8 cellular contexts compared by ENCODE assay signal in the genomic region with DNA sequence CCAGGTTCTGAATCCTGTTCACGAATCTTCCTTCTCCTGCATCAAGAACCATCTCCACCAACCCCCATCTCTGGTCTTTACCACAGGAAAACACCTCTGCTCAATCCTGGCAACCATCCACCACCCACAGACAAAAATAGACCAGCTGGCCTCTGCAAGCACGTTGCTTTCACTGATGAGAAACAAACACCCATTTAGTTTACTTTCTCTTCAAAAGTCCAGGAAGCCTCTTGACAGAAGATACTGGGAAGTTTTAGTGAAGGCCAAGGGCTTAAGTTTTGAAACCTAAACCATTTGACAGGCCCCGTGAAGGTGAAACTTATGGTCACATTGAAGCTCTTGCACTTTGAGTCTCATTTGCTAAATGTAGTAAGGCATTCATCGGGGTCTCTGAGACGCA.
DNase-seq lines count a peak whose midpoint lies in the region; ATAC-seq and TF ChIP-seq lines count a peak whose summit lies in the region.

No MANE protein-coding gene starts in this region.

- no peak overlapping the region for H4K91ac ChIP-seq in mesenchymal stem cell (ENCODE audit: low read length)

- no peak overlapping the region for H4K8ac ChIP-seq in mesenchymal stem cell (ENCODE audit: low read length)

- H2BK5ac ChIP-seq in mesenchymal stem cell (ENCODE audit: low read depth, low read length, poor library complexity, severe bottlenecking), result no peak overlapping the region

- no peak overlapping the region for H2AFZ ChIP-seq in mesenchymal stem cell (ENCODE audit: low read depth, low read length)

- no peaks in the 10 kb centered on the region for H3K9me3 Mint-ChIP-seq in activated T-helper 2 cell treated with anti-CD3 and anti-CD28 coated beads, Interferon-gamma antibody, Interleukin-2, Interleukin-4, amounts not matched to agents 10 μg/mL and 5 μg/mL and 100 μg/mL, durations not matched to agents 14 hours and 24 hours and 36 hours

- no peaks in the 10 kb centered on the region for H3K79me1 ChIP-seq in mesenchymal stem cell (replicated peaks; ENCODE audit: low read length, poor library complexity, severe bottlenecking)

- H3K36me3 ChIP-seq in mesenchymal stem cell (ENCODE audit: control insufficient read depth in 1 of 2, insufficient read depth in 2 of 2, low read depth in 1 of 2, low read length in 2 of 2), result no peaks in the 10 kb centered on the region

- no peak overlapping the region for H2BK15ac ChIP-seq in mesenchymal stem cell (ENCODE audit: low read depth, poor library complexity, severe bottlenecking)

- no peaks in the 10 kb centered on the region for H3K9me3 ChIP-seq in mesenchymal stem cell (ENCODE audit: control insufficient read depth, low read length)

- 86% methylated on average over 4 of the region's 5 CpGs for WGBS in mesenchymal stem cell

- peak overlapping the region; percentile 7 for H3K27ac Mint-ChIP-seq in activated T-helper 2 cell treated with anti-CD3 and anti-CD28 coated beads, Interferon-gamma antibody, Interleukin-2, Interleukin-4, amounts not matched to agents 10 μg/mL and 5 μg/mL and 100 μg/mL, durations not matched to agents 14 hours and 24 hours and 36 hours

- H3K27me3 Mint-ChIP-seq in activated T-helper 2 cell treated with anti-CD3 and anti-CD28 coated beads, Interferon-gamma antibody, Interleukin-2, Interleukin-4, amounts not matched to agents 10 μg/mL and 5 μg/mL and 100 μg/mL, durations not matched to agents 14 hours and 24 hours and 36 hours (ENCODE audit: low read depth), result no peaks in the 10 kb centered on the region

- H3K4me2 ChIP-seq in mesenchymal stem cell (ENCODE audit: low read length, poor library complexity, severe bottlenecking), result no peak overlapping the region

- no peak overlapping the region for H2AK5ac ChIP-seq in mesenchymal stem cell (ENCODE audit: low read length, severe bottlenecking)

- H3K9ac ChIP-seq in mesenchymal stem cell (ENCODE audit: low read length), result no peak overlapping the region

- H3K4me3 ChIP-seq in AG09309 (ENCODE audit: control insufficient read depth, low read depth, low read length) (no peak overlapping the region), mesenchymal stem cell (ENCODE audit: insufficient read depth in 1 of 2, low read depth in 1 of 2, low read length in 2 of 2) (no peak overlapping the region)

- H3K4me1 Mint-ChIP-seq in activated T-helper 2 cell treated with anti-CD3 and anti-CD28 coated beads, Interferon-gamma antibody, Interleukin-2, Interleukin-4, amounts not matched to agents 10 μg/mL and 5 μg/mL and 100 μg/mL, durations not matched to agents 14 hours and 24 hours and 36 hours (ENCODE audit: low read depth), result peaks cover 27% of the 10 kb centered on the region

- no peak overlapping the region for H3K23ac ChIP-seq in mesenchymal stem cell (ENCODE audit: low read length in 2 of 2)

- H3K4ac ChIP-seq in mesenchymal stem cell (ENCODE audit: low read depth in 1 of 2, low read length in 2 of 2), result no peak overlapping the region

- DNase-seq in AG09309 (ENCODE audit: low read depth) (peak; percentile 16), mesenchymal stem cell (peak; percentile 78), SIG-M5 (lab: John Stamatoyannopoulos, UW) (no peak)
- DNase-seq in activated T-helper 2 cell treated with anti-CD3 and anti-CD28 coated beads, Interferon-gamma antibody, Interleukin-2, Interleukin-4, amounts not matched to agents 10 μg/mL and 5 μg/mL and 100 μg/mL, durations not matched to agents 14 hours and 24 hours and 36 hours (ENCODE audit: low spot score), result peak; percentile 17

- H3K14ac ChIP-seq in mesenchymal stem cell (ENCODE audit: low read length in 2 of 2), result no peak overlapping the region

- peak overlapping the region in 1 of 2 experiments; percentile 68 for H3K18ac ChIP-seq in mesenchymal stem cell (ENCODE audit: low read depth in 1 of 2, low read length in 2 of 2)

- H2BK12ac ChIP-seq in mesenchymal stem cell (ENCODE audit: low read length in 2 of 2), result no peak overlapping the region

- H3K27ac ChIP-seq in mesenchymal stem cell (ENCODE audit: low read length, poor library complexity, severe bottlenecking), result no peak overlapping the region

- intact Hi-C loops in activated T-helper 2 cell treated with anti-CD3 and anti-CD28 coated beads, Interferon-gamma antibody, Interleukin-2, Interleukin-4, amounts not matched to agents 10 μg/mL and 5 μg/mL and 100 μg/mL, durations not matched to agents 14 hours and 24 hours and 36 hours (cut with micrococcal nuclease), result loop anchor here (5.0 kb wide), 3 partner anchors 55 to 155 kb away; no protein-coding TSS in a partner anchor

- H3K4me3 Mint-ChIP-seq in activated T-helper 2 cell treated with anti-CD3 and anti-CD28 coated beads, Interferon-gamma antibody, Interleukin-2, Interleukin-4, amounts not matched to agents 10 μg/mL and 5 μg/mL and 100 μg/mL, durations not matched to agents 14 hours and 24 hours and 36 hours (ENCODE audit: low read depth), result no peak overlapping the region

- H3K4me1 ChIP-seq in mesenchymal stem cell (ENCODE audit: control insufficient read depth, insufficient read depth, low read depth, low read length), result peaks cover 14% of the 10 kb centered on the region

- H3K27me3 ChIP-seq in mesenchymal stem cell (ENCODE audit: control insufficient read depth in 1 of 2, insufficient read depth in 1 of 2, low read length in 2 of 2), result no peaks in the 10 kb centered on the region

- ATAC-seq in GM18861 (IDR thresholded peaks at IDR 0.05; ENCODE audit: unreplicated experiment), result peak; percentile 48
- ATAC-seq in HG03342 (IDR thresholded peaks at IDR 0.05; ENCODE audit: unreplicated experiment), result peak; percentile 46
- no peak for ATAC-seq in activated CD4-positive, CD25-positive, alpha-beta regulatory T cell treated with anti-CD3 and anti-CD28 coated beads, Interleukin-2, amount 50 U/mL, for 24 hours
- no peak for ATAC-seq in HG02970 (IDR thresholded peaks at IDR 0.05; ENCODE audit: low FRiP score, unreplicated experiment)

- no peak overlapping the region for H2BK120ac ChIP-seq in mesenchymal stem cell (ENCODE audit: low read depth, low read length)

- no peaks in the 10 kb centered on the region for H3K36me3 Mint-ChIP-seq in activated T-helper 2 cell treated with anti-CD3 and anti-CD28 coated beads, Interferon-gamma antibody, Interleukin-2, Interleukin-4, amounts not matched to agents 10 μg/mL and 5 μg/mL and 100 μg/mL, durations not matched to agents 14 hours and 24 hours and 36 hours (ENCODE audit: low read depth)

- no peak for TF ChIP-seq CTCF in AG09309 (IDR thresholded peaks at IDR 0.05; ENCODE audit: control insufficient read depth, insufficient read depth, low read depth, low read length, missing control alignments)

Comparison
In these comparisons a context has a peak if more than half of its experiments do, and no peak if none do; other contexts are left out.
1. ATAC-seq: peak in GM18861 (single experiment) and HG03342 (single experiment); none in activated CD4-positive, CD25-positive, alpha-beta regulatory T cell treated with anti-CD3 and anti-CD28 coated beads, Interleukin-2, amount 50 U/mL, for 24 hours (0 of 2) and HG02970 (single experiment).